ENCODE assay signal across 1 cellular context in genomic region chr6:106014930-106015329, GRCh38.
TF ChIP-seq lines count a peak whose summit lies in the region.

No MANE protein-coding gene starts in this region.

TF ChIP-seq in GM23338, 12 proteins besides CTCF, POLR2A, EP300 and RAD21 (continued from another document):
- TF ChIP-seq STAT1 (IDR thresholded peaks at IDR 0.05; ENCODE audit: unreplicated experiment): no peak
- no peak for TF ChIP-seq POLR2AphosphoS5 (IDR thresholded peaks at IDR 0.05; ENCODE audit: low read depth)
- TF ChIP-seq ZNF114 (CRISPR knock-in tag; IDR thresholded peaks at IDR 0.05): no peak
- no peak for TF ChIP-seq ETS1 (IDR thresholded peaks at IDR 0.05)
- TF ChIP-seq ZNF331 (CRISPR knock-in tag; IDR thresholded peaks at IDR 0.05; ENCODE audit: low read depth): no peak
- no peak for TF ChIP-seq CREB1 (CRISPR knock-in tag; IDR thresholded peaks at IDR 0.05; ENCODE audit: low read depth)
- no peak for TF ChIP-seq ZNF462 (CRISPR knock-in tag; IDR thresholded peaks at IDR 0.05)
- no peak for TF ChIP-seq JUNB (IDR thresholded peaks at IDR 0.05; ENCODE audit: unreplicated experiment)
TF ChIP-seq in GM23338: peak in this region for 0.
